Comparison of ENCODE assay signal across 12 cellular contexts in genomic region chr22:23241562-23242472, GRCh38.
DNase-seq lines count a peak whose midpoint lies in the region; ATAC-seq and TF ChIP-seq lines count a peak whose summit lies in the region.
"Had no signal": no experiment of that assay in that cellular context is flagged by ENCODE, and none has a peak within 500 bp of the region (broad histone marks: within the 10 kb centered on the region; RNA-seq: fewer than 3 reads in every experiment).

No MANE protein-coding gene starts in this region.

- no peak for TF ChIP-seq POLR2A in prostate gland (IDR thresholded peaks at IDR 0.05)

- peak overlapping the region; percentile 5 for H3K27ac ChIP-seq in CD4-positive, CD25-positive, alpha-beta regulatory T cell (ENCODE audit: insufficient read depth, low read length, poor library complexity, severe bottlenecking)
- peak overlapping the region; percentile 83 for H3K27ac ChIP-seq in HUES6 (ENCODE audit: low read depth, low read length)
- peak overlapping the region; percentile 97 for H3K27ac ChIP-seq in mesodermal cell (ENCODE audit: low read depth, low read length, severe bottlenecking)
- H3K27ac ChIP-seq in prostate gland: no peak overlapping the region
- H3K27ac ChIP-seq: gastroesophageal sphincter, left ventricle myocardium inferior, WERI-Rb-1 had no signal

- peaks cover 4% of the 10 kb centered on the region for H3K36me3 Mint-ChIP-seq in CD4-positive, CD25-positive, alpha-beta regulatory T cell
- peaks cover 7% of the 10 kb centered on the region for H3K36me3 Mint-ChIP-seq in activated naive CD8-positive, alpha-beta T cell treated with anti-CD3 and anti-CD28 coated beads, Interleukin-2, amount 50 U/mL, for 24 hours (ENCODE audit: low read depth)

- H3K9ac ChIP-seq in HUES6 (ENCODE audit: low read length): peak overlapping the region; percentile 71

- H3K4me1 ChIP-seq in CD4-positive, CD25-positive, alpha-beta regulatory T cell (ENCODE audit: control insufficient read depth, insufficient read depth, low read length, poor library complexity, severe bottlenecking): peaks cover 43% of the 10 kb centered on the region
- H3K4me1 ChIP-seq in HUES6 (ENCODE audit: control insufficient read depth, insufficient read depth, low read length): peaks cover 62% of the 10 kb centered on the region
- peaks cover 52% of the 10 kb centered on the region for H3K4me1 ChIP-seq in mesodermal cell (ENCODE audit: control insufficient read depth, insufficient read depth, low read length, poor library complexity, severe bottlenecking)
- no peaks in the 10 kb centered on the region for H3K4me1 ChIP-seq in prostate gland (replicated peaks)

- TF ChIP-seq CTCF in prostate gland (IDR thresholded peaks at IDR 0.05): no peak

- H3K27me3 Mint-ChIP-seq in CD4-positive, CD25-positive, alpha-beta regulatory T cell: no peaks in the 10 kb centered on the region
- H3K27me3 Mint-ChIP-seq in activated naive CD8-positive, alpha-beta T cell treated with anti-CD3 and anti-CD28 coated beads, Interleukin-2, amount 50 U/mL, for 24 hours: no peaks in the 10 kb centered on the region

- no peaks in the 10 kb centered on the region for H3K27me3 ChIP-seq in CD4-positive, CD25-positive, alpha-beta regulatory T cell (ENCODE audit: control insufficient read depth, insufficient read depth, low read length)
- H3K27me3 ChIP-seq in HUES6 (ENCODE audit: control insufficient read depth, insufficient read depth, low read length) (no peaks in the 10 kb centered on the region), prostate gland (replicated peaks; ENCODE audit: insufficient read depth) (no peaks in the 10 kb centered on the region)
- H3K27me3 ChIP-seq: gastroesophageal sphincter had no signal

- H3K4me3 Mint-ChIP-seq in CD4-positive, CD25-positive, alpha-beta regulatory T cell: peak overlapping the region in 3 of 4 donors; percentile 19 to 60 (median 24)
- no peak overlapping the region for H3K4me3 Mint-ChIP-seq in activated naive CD8-positive, alpha-beta T cell treated with anti-CD3 and anti-CD28 coated beads, Interleukin-2, amount 50 U/mL, for 24 hours

- no peak for ATAC-seq in CD4-positive, CD25-positive, alpha-beta regulatory T cell (ENCODE audit: low read depth in 2 of 2)
- no peak for ATAC-seq in activated naive CD8-positive, alpha-beta T cell treated with anti-CD3 and anti-CD28 coated beads, Interleukin-2, amount 50 U/mL, for 24 hours
- ATAC-seq: gastroesophageal sphincter had no signal

- WGBS in mesodermal cell (ENCODE audit: insufficient coverage in 2 of 2), 2 experiments: 37 to 40% methylated on average over 7 of the region's 8 CpGs
- 55% methylated on average over 8 of the region's 8 CpGs for WGBS in prostate gland

- peaks cover 0 to 1% (median 0%) of the 10 kb centered on the region in 7 donors for H3K9me3 Mint-ChIP-seq in CD4-positive, CD25-positive, alpha-beta regulatory T cell
- H3K9me3 Mint-ChIP-seq in activated naive CD8-positive, alpha-beta T cell treated with anti-CD3 and anti-CD28 coated beads, Interleukin-2, amount 50 U/mL, for 24 hours: no peaks in the 10 kb centered on the region

- H3K27ac Mint-ChIP-seq in CD4-positive, CD25-positive, alpha-beta regulatory T cell: peak overlapping the region in 2 of 3 donors; percentile 78 to 80
- peak overlapping the region; percentile 77 for H3K27ac Mint-ChIP-seq in activated naive CD8-positive, alpha-beta T cell treated with anti-CD3 and anti-CD28 coated beads, Interleukin-2, amount 50 U/mL, for 24 hours

- H3K9me3 ChIP-seq in CD4-positive, CD25-positive, alpha-beta regulatory T cell (ENCODE audit: control insufficient read depth in 2 of 2, low read length in 2 of 2): no peaks in the 10 kb centered on the region
- H3K9me3 ChIP-seq in HUES6 (ENCODE audit: control insufficient read depth, insufficient read depth, low read depth, low read length): no peaks in the 10 kb centered on the region
- H3K9me3 ChIP-seq in mesodermal cell (ENCODE audit: control insufficient read depth, low read length): no peaks in the 10 kb centered on the region
- H3K9me3 ChIP-seq in prostate gland: no peaks in the 10 kb centered on the region
- H3K9me3 ChIP-seq: gastroesophageal sphincter, left ventricle myocardium inferior had no signal

- H3K36me3 ChIP-seq in CD4-positive, CD25-positive, alpha-beta regulatory T cell (ENCODE audit: control insufficient read depth, insufficient read depth, low read length): no peaks in the 10 kb centered on the region
- H3K36me3 ChIP-seq in HUES6 (ENCODE audit: control insufficient read depth, insufficient read depth, low read length) (no peaks in the 10 kb centered on the region), mesodermal cell (ENCODE audit: control insufficient read depth, insufficient read depth, low read length) (peaks cover 17% of the 10 kb centered on the region), prostate gland (no peaks in the 10 kb centered on the region)
- H3K36me3 ChIP-seq: gastroesophageal sphincter, left ventricle myocardium inferior had no signal

- intact Hi-C loops in prostate gland (cut with DNase I): no loop called here

- peaks cover 0 to 72% (median 29%) of the 10 kb centered on the region in 4 donors for H3K4me1 Mint-ChIP-seq in CD4-positive, CD25-positive, alpha-beta regulatory T cell
- peaks cover 92% of the 10 kb centered on the region for H3K4me1 Mint-ChIP-seq in activated naive CD8-positive, alpha-beta T cell treated with anti-CD3 and anti-CD28 coated beads, Interleukin-2, amount 50 U/mL, for 24 hours

- DNase-seq in CD4-positive, CD25-positive, alpha-beta regulatory T cell: no peak
- DNase-seq in activated naive CD8-positive, alpha-beta T cell treated with anti-CD3 and anti-CD28 coated beads, Interleukin-2, amount 50 U/mL, for 24 hours: no peak
- DNase-seq in NCI-H2196 treated with DMSO at 0.1 percent for 48 hours (lab: John Stamatoyannopoulos, UW; ENCODE audit: unreplicated experiment) (no peak), NCI-H2227 treated with DMSO at 0.1 percent for 48 hours (lab: John Stamatoyannopoulos, UW) (no peak), prostate gland (ENCODE audit: low spot score) (no peak)
- DNase-seq in stimulated activated CD4-positive, alpha-beta T cell treated with anti-CD3 and anti-CD28 coated beads, Interleukin-4, amount 100 ng/mL, for 1 hour: no peak
- DNase-seq: left ventricle myocardium inferior, NCI-H510A had no signal

- H3K4me3 ChIP-seq in CD4-positive, CD25-positive, alpha-beta regulatory T cell (ENCODE audit: low read depth, low read length): no peak overlapping the region
- H3K4me3 ChIP-seq in HUES6 (ENCODE audit: low read depth, low read length) (peak overlapping the region; percentile 20), mesodermal cell (ENCODE audit: extremely low read depth, insufficient read depth, low read length, poor library complexity, severe bottlenecking) (no peak overlapping the region), prostate gland (no peak overlapping the region)
- H3K4me3 ChIP-seq: gastroesophageal sphincter, left ventricle myocardium inferior had no signal

Comparison
In these comparisons a context has a peak if more than half of its experiments do, and no peak if none do; other contexts are left out.
1. H3K27ac ChIP-seq: peak in CD4-positive, CD25-positive, alpha-beta regulatory T cell (single experiment), HUES6 (single experiment) and mesodermal cell (single experiment); none in prostate gland (0 of 2).